In genomic region chr2:160908157-160908556, GRCh38 we compare ENCODE assay signal across 1 cellular context.
A peak's percentile ranks its signal among the peaks of the same experiment; 100 is the strongest.
TF ChIP-seq lines count a peak whose summit lies in the region.

No MANE protein-coding gene starts in this region.

TF ChIP-seq in SK-N-SH, 30 proteins besides CTCF, POLR2A, EP300 and RAD21 (continued from another document):
- TF ChIP-seq, protein P1, sequence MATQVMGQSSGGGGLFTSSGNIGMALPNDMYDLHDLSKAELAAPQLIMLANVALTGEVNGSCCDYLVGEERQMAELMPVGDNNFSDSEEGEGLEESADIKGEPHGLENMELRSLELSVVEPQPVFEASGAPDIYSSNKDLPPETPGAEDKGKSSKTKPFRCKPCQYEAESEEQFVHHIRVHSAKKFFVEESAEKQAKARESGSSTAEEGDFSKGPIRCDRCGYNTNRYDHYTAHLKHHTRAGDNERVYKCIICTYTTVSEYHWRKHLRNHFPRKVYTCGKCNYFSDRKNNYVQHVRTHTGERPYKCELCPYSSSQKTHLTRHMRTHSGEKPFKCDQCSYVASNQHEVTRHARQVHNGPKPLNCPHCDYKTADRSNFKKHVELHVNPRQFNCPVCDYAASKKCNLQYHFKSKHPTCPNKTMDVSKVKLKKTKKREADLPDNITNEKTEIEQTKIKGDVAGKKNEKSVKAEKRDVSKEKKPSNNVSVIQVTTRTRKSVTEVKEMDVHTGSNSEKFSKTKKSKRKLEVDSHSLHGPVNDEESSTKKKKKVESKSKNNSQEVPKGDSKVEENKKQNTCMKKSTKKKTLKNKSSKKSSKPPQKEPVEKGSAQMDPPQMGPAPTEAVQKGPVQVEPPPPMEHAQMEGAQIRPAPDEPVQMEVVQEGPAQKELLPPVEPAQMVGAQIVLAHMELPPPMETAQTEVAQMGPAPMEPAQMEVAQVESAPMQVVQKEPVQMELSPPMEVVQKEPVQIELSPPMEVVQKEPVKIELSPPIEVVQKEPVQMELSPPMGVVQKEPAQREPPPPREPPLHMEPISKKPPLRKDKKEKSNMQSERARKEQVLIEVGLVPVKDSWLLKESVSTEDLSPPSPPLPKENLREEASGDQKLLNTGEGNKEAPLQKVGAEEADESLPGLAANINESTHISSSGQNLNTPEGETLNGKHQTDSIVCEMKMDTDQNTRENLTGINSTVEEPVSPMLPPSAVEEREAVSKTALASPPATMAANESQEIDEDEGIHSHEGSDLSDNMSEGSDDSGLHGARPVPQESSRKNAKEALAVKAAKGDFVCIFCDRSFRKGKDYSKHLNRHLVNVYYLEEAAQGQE (IDR thresholded peaks at IDR 0.05; ENCODE audit: low read depth, low read length), result no peak
- TF ChIP-seq, protein P2, sequence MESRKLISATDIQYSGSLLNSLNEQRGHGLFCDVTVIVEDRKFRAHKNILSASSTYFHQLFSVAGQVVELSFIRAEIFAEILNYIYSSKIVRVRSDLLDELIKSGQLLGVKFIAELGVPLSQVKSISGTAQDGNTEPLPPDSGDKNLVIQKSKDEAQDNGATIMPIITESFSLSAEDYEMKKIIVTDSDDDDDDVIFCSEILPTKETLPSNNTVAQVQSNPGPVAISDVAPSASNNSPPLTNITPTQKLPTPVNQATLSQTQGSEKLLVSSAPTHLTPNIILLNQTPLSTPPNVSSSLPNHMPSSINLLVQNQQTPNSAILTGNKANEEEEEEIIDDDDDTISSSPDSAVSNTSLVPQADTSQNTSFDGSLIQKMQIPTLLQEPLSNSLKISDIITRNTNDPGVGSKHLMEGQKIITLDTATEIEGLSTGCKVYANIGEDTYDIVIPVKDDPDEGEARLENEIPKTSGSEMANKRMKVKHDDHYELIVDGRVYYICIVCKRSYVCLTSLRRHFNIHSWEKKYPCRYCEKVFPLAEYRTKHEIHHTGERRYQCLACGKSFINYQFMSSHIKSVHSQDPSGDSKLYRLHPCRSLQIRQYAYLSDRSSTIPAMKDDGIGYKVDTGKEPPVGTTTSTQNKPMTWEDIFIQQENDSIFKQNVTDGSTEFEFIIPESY (IDR thresholded peaks at IDR 0.05; ENCODE audit: borderline replicate concordance, low read depth), result no peak
- TF ChIP-seq TAF1 (IDR thresholded peaks at IDR 0.05; ENCODE audit: borderline replicate concordance, low read depth, low read length), result no peak
- no peak for TF ChIP-seq ELF1 (IDR thresholded peaks at IDR 0.05)
- TF ChIP-seq FOXJ3 (CRISPR knock-in tag; IDR thresholded peaks at IDR 0.05), result 0 out of 2 replicates have a peak, but pooled peaks have one; percentile 25
- no peak for TF ChIP-seq RXRA (IDR thresholded peaks at IDR 0.05; ENCODE audit: borderline replicate concordance, low read depth)
- no peak for TF ChIP-seq RFX5 (IDR thresholded peaks at IDR 0.05; ENCODE audit: low read length)
- TF ChIP-seq, protein P3, sequence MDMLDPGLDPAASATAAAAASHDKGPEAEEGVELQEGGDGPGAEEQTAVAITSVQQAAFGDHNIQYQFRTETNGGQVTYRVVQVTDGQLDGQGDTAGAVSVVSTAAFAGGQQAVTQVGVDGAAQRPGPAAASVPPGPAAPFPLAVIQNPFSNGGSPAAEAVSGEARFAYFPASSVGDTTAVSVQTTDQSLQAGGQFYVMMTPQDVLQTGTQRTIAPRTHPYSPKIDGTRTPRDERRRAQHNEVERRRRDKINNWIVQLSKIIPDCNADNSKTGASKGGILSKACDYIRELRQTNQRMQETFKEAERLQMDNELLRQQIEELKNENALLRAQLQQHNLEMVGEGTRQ (IDR thresholded peaks at IDR 0.05; ENCODE audit: borderline replicate concordance, low read depth, low read length), result no peak
- no peak for TF ChIP-seq TEAD4 (IDR thresholded peaks at IDR 0.05; ENCODE audit: borderline replicate concordance, insufficient read depth)
- TF ChIP-seq GATA2 (CRISPR knock-in tag; IDR thresholded peaks at IDR 0.05), result peak; percentile 69; the same call in 1 of the 2 replicates
- TF ChIP-seq FOSL2 (IDR thresholded peaks at IDR 0.05; ENCODE audit: borderline replicate concordance, low read depth), result no peak
- no peak for TF ChIP-seq MEF2A (IDR thresholded peaks at IDR 0.05; ENCODE audit: borderline replicate concordance, low read depth)
- TF ChIP-seq SMC3 (IDR thresholded peaks at IDR 0.05; ENCODE audit: low read depth, low read length), result no peak
- no peak for TF ChIP-seq JUND (IDR thresholded peaks at IDR 0.05)
